Comparison of ENCODE assay signal across 9 cellular contexts in the genomic region with DNA sequence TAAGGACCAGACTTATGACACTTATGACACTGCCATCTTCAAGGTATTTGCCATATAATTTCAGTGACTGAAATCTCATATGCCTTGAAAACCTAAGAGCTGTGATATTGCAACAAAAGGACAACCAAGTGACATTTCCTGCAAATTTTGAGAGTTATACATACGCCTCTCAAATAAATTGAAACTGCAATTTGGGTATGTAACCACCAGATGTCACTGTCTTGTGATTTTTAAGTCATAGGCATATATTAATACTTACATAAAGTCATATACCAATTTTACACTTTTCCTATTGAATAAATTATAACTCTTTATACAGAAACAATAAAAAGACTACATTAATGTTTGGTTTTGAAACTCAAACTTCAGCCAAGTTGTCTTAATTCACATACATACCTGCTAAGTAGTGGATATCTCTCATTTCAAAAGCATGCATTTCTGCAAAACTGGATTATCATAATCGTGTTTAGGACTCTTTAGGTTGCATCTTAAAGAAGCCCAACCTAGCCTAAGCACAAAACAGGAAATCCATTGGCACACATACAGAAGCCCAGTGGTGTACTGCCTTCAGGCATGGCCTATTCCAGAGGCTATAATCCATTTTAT.
DNase-seq lines count a peak whose midpoint lies in the region; ATAC-seq and TF ChIP-seq lines count a peak whose summit lies in the region.
"Had no signal": no experiment of that assay in that cellular context is flagged by ENCODE, and none has a peak within 500 bp of the region (broad histone marks: within the 10 kb centered on the region; RNA-seq: fewer than 3 reads in every experiment).

No MANE protein-coding gene starts in this region.

- H3K9me3 ChIP-seq in AG04450 (ENCODE audit: control insufficient read depth, insufficient read depth, low read length): no peaks in the 10 kb centered on the region; the same call in 1 of the 2 replicates

- H3K27me3 Mint-ChIP-seq in activated T-helper 2 cell treated with anti-CD3 and anti-CD28 coated beads, Interferon-gamma antibody, Interleukin-2, Interleukin-4, amounts not matched to agents 10 μg/mL and 5 μg/mL and 100 μg/mL, durations not matched to agents 14 hours and 24 hours and 36 hours (ENCODE audit: low read depth): no peaks in the 10 kb centered on the region
- H3K27me3 Mint-ChIP-seq: IgD-negative memory B cell had no signal

- TF ChIP-seq CTCF in AG04450 (IDR thresholded peaks at IDR 0.05; ENCODE audit: low read depth, low read length) (peak; percentile 48), fibroblast of pulmonary artery (IDR thresholded peaks at IDR 0.05; ENCODE audit: low read length, missing control alignments) (peak; percentile 47)

- H3K27me3 ChIP-seq in AG04450 (ENCODE audit: control insufficient read depth, insufficient read depth, low read length): no peaks in the 10 kb centered on the region

- POLR2A ChIA-PET in AG04450 (lab: Yijun Ruan, JAX): no interaction called here

- ATAC-seq in GM21723 (IDR thresholded peaks at IDR 0.05; ENCODE audit: unreplicated experiment) (peak; percentile 84), GM21528 (IDR thresholded peaks at IDR 0.05; ENCODE audit: low FRiP score, unreplicated experiment) (no peak), HG02588 (IDR thresholded peaks at IDR 0.05; ENCODE audit: unreplicated experiment) (no peak)

- CTCF ChIA-PET in AG04450 (lab: Charles Lee): interaction anchor here (0.9 to 1.2 kb wide), 2 partner anchors 9 to 12 kb away, joined by 5 read pairs; no protein-coding TSS in a partner anchor

- no peaks in the 10 kb centered on the region for H3K36me3 Mint-ChIP-seq in activated T-helper 2 cell treated with anti-CD3 and anti-CD28 coated beads, Interferon-gamma antibody, Interleukin-2, Interleukin-4, amounts not matched to agents 10 μg/mL and 5 μg/mL and 100 μg/mL, durations not matched to agents 14 hours and 24 hours and 36 hours (ENCODE audit: low read depth)
- H3K36me3 Mint-ChIP-seq: IgD-negative memory B cell had no signal

- no peak overlapping the region for H3K27ac ChIP-seq in AG04450 (ENCODE audit: low read depth, low read length)

- no peak overlapping the region for H3K4me3 Mint-ChIP-seq in activated T-helper 2 cell treated with anti-CD3 and anti-CD28 coated beads, Interferon-gamma antibody, Interleukin-2, Interleukin-4, amounts not matched to agents 10 μg/mL and 5 μg/mL and 100 μg/mL, durations not matched to agents 14 hours and 24 hours and 36 hours (ENCODE audit: low read depth)
- H3K4me3 Mint-ChIP-seq: IgD-negative memory B cell had no signal

- DNase-seq in AG04450 (ENCODE audit: low read depth, low spot score) (no peak), OCI-M1 (lab: John Stamatoyannopoulos, UW) (peak; percentile 73), fibroblast of pulmonary artery (ENCODE audit: low read depth) (peak; percentile 74), 8988T (no peak)
- no peak for DNase-seq in activated T-helper 2 cell treated with anti-CD3 and anti-CD28 coated beads, Interferon-gamma antibody, Interleukin-2, Interleukin-4, amounts not matched to agents 10 μg/mL and 5 μg/mL and 100 μg/mL, durations not matched to agents 14 hours and 24 hours and 36 hours (ENCODE audit: low spot score)

- H3K4me1 Mint-ChIP-seq in activated T-helper 2 cell treated with anti-CD3 and anti-CD28 coated beads, Interferon-gamma antibody, Interleukin-2, Interleukin-4, amounts not matched to agents 10 μg/mL and 5 μg/mL and 100 μg/mL, durations not matched to agents 14 hours and 24 hours and 36 hours (ENCODE audit: low read depth): no peaks in the 10 kb centered on the region
- H3K4me1 Mint-ChIP-seq: IgD-negative memory B cell had no signal

- H3K27ac Mint-ChIP-seq in activated T-helper 2 cell treated with anti-CD3 and anti-CD28 coated beads, Interferon-gamma antibody, Interleukin-2, Interleukin-4, amounts not matched to agents 10 μg/mL and 5 μg/mL and 100 μg/mL, durations not matched to agents 14 hours and 24 hours and 36 hours: no peak overlapping the region
- H3K27ac Mint-ChIP-seq: IgD-negative memory B cell had no signal

- H3K4me3 ChIP-seq in AG04450 (ENCODE audit: low read depth, low read length) (no peak overlapping the region), fibroblast of pulmonary artery (replicated peaks; ENCODE audit: low read depth, low read length) (no peak overlapping the region)

- intact Hi-C loops in activated T-helper 2 cell treated with anti-CD3 and anti-CD28 coated beads, Interferon-gamma antibody, Interleukin-2, Interleukin-4, amounts not matched to agents 10 μg/mL and 5 μg/mL and 100 μg/mL, durations not matched to agents 14 hours and 24 hours and 36 hours (cut with micrococcal nuclease): no loop called here

- no peaks in the 10 kb centered on the region for H3K9me3 Mint-ChIP-seq in activated T-helper 2 cell treated with anti-CD3 and anti-CD28 coated beads, Interferon-gamma antibody, Interleukin-2, Interleukin-4, amounts not matched to agents 10 μg/mL and 5 μg/mL and 100 μg/mL, durations not matched to agents 14 hours and 24 hours and 36 hours

Comparison
In these comparisons a context has a peak if more than half of its experiments do, and no peak if none do; other contexts are left out.
1. DNase-seq: peak in OCI-M1 (single experiment) and fibroblast of pulmonary artery (single experiment); none in AG04450 (single experiment), 8988T (single experiment) and activated T-helper 2 cell treated with anti-CD3 and anti-CD28 coated beads, Interferon-gamma antibody, Interleukin-2, Interleukin-4, amounts not matched to agents 10 μg/mL and 5 μg/mL and 100 μg/mL, durations not matched to agents 14 hours and 24 hours and 36 hours (single experiment).